ENCODE assay signal across 10 cellular contexts in genomic region chr9:27464950-27465349, GRCh38. TPM values are rescaled to one million over a fixed set of nuclear protein-coding genes. Genes with fewer than 3 reads are reported as not detected.
"Had no signal": no experiment of that assay in that cellular context is flagged by ENCODE, and none has a peak within 500 bp of the region (broad histone marks: within the 10 kb centered on the region; RNA-seq: fewer than 3 reads in every experiment).

No MANE protein-coding gene starts in this region.

RNA-seq across cellular contexts. Expression of gene IFNK, which starts 59.1 kb away (rescaled TPM):
- total RNA-seq: LHCN-M2, MCF 10A, NCI-H460, OCI-LY7, PC-9, Right ventricle myocardium inferior, RPMI7951, SJCRH30, SK-MEL-5, T-cell had no signal
